Comparison of ENCODE assay signal across 12 cellular contexts in genomic region chr9:26261503-26262330, GRCh38.
DNase-seq lines count a peak whose midpoint lies in the region; ATAC-seq and TF ChIP-seq lines count a peak whose summit lies in the region.
"Had no signal": no experiment of that assay in that cellular context is flagged by ENCODE, and none has a peak within 500 bp of the region (broad histone marks: within the 10 kb centered on the region; RNA-seq: fewer than 3 reads in every experiment).

No MANE protein-coding gene starts in this region.

- DNase-seq in BJ (ENCODE audit: low read depth) (peak; percentile 28), NCI-H226 (peak; percentile 84), dermis blood vessel endothelial cell (peak; percentile 76), NCI-H774 (lab: John Stamatoyannopoulos, UW) (no peak), SIG-M5 (lab: John Stamatoyannopoulos, UW) (no peak), NCI-H1417 treated with DMSO at 0.1 percent for 48 hours (lab: John Stamatoyannopoulos, UW) (no peak)
- DNase-seq in stimulated activated naive CD8-positive, alpha-beta T cell treated with anti-CD3 and anti-CD28 coated beads, Interleukin-15, Interleukin-2, amounts not matched to agents 100 U/mL and 50 U/mL, for 24 hours = no peak
- DNase-seq: activated naive CD8-positive, alpha-beta T cell treated with anti-CD3 and anti-CD28 coated beads for 36 hours; NCI-H510A had no signal

- H3K9me3 ChIP-seq in mesodermal cell (ENCODE audit: control insufficient read depth, low read length) = peaks cover 10% of the 10 kb centered on the region
- H3K9me3 ChIP-seq: BLaER1 treated with 17β-estradiol and CSF1 and Interleukin-3, amounts not matched to agents 10 nM and 100 nM had no signal

- no peak for TF ChIP-seq CTCF in BJ (IDR thresholded peaks at IDR 0.05; ENCODE audit: insufficient read depth, low read depth, low read length)

- H3K27ac ChIP-seq in mesodermal cell (ENCODE audit: low read depth, low read length, severe bottlenecking) = peak overlapping the region; percentile 98
- H3K27ac ChIP-seq: BLaER1 treated with 17β-estradiol and CSF1 and Interleukin-3, amounts not matched to agents 10 nM and 100 nM; KMS-11 had no signal

- H3K27me3 ChIP-seq in BJ (ENCODE audit: control insufficient read depth, insufficient read depth, low read length) = no peaks in the 10 kb centered on the region
- H3K27me3 ChIP-seq: BLaER1 treated with 17β-estradiol and CSF1 and Interleukin-3, amounts not matched to agents 10 nM and 100 nM had no signal

- H3K4me1 ChIP-seq in mesodermal cell (ENCODE audit: control insufficient read depth, insufficient read depth, low read length, poor library complexity, severe bottlenecking) = peaks cover 17% of the 10 kb centered on the region

- H3K36me3 ChIP-seq in BJ (ENCODE audit: control insufficient read depth, insufficient read depth, low read length) (no peaks in the 10 kb centered on the region), mesodermal cell (ENCODE audit: control insufficient read depth, insufficient read depth, low read length) (no peaks in the 10 kb centered on the region)
- H3K36me3 ChIP-seq: BLaER1 treated with 17β-estradiol and CSF1 and Interleukin-3, amounts not matched to agents 10 nM and 100 nM had no signal

- ATAC-seq in stimulated activated naive CD8-positive, alpha-beta T cell treated with anti-CD3 and anti-CD28 coated beads, Interleukin-15, Interleukin-2, amounts not matched to agents 100 U/mL and 50 U/mL, for 24 hours = no peak

- POLR2A ChIA-PET in BJ (lab: Charles Lee) = no interaction called here

- CTCF ChIA-PET in BJ (lab: Yijun Ruan, JAX) = no interaction called here

- H3K4me3 ChIP-seq in BJ (ENCODE audit: low read depth, low read length) = no peak overlapping the region
- H3K4me3 ChIP-seq in mesodermal cell (ENCODE audit: extremely low read depth, insufficient read depth, low read length, poor library complexity, severe bottlenecking) = no peak overlapping the region
- H3K4me3 ChIP-seq: BLaER1 treated with 17β-estradiol and CSF1 and Interleukin-3, amounts not matched to agents 10 nM and 100 nM had no signal

- 0 to 43% methylated on average over 1 to 2 of the region's 3 CpGs for WGBS in mesodermal cell (ENCODE audit: insufficient coverage in 2 of 2), 2 experiments

Comparison
In these comparisons a context has a peak if more than half of its experiments do, and no peak if none do; other contexts are left out.
1. DNase-seq: peak in BJ (single experiment), NCI-H226 (single experiment) and dermis blood vessel endothelial cell (single experiment); none in NCI-H774 (single experiment), stimulated activated naive CD8-positive, alpha-beta T cell treated with anti-CD3 and anti-CD28 coated beads, Interleukin-15, Interleukin-2, amounts not matched to agents 100 U/mL and 50 U/mL, for 24 hours (single experiment), SIG-M5 (single experiment) and NCI-H1417 treated with DMSO at 0.1 percent for 48 hours (single experiment).